35 cellular contexts compared by ENCODE assay signal in the genomic region with DNA sequence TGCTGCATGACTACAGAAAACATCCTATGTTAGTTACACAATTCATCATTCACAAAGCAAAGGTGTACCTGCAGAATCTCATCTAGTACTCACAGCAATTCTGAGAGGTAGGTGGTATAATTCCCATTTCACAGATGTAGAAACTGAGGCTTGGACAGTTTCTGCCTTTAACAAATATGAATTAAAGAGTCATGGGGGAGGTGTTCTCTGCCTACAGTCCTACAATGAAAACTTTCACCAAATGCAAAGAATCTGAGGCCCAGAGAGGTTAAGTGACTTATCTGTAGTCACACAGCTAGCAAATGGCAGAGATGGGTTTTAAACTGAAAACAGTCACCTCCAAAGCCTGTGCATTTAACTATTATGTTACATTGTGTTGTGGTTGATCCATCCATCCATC.
A peak's percentile ranks its signal among the peaks of the same experiment; 100 is the strongest.
DNase-seq lines count a peak whose midpoint lies in the region; ATAC-seq, FAIRE-seq and TF ChIP-seq lines count a peak whose summit lies in the region.
"Had no signal": no experiment of that assay in that cellular context is flagged by ENCODE, and none has a peak within 500 bp of the region (broad histone marks: within the 10 kb centered on the region; RNA-seq: fewer than 3 reads in every experiment).

No MANE protein-coding gene starts in this region.

- no peak overlapping the region for H3K27ac ChIP-seq in HEK293 (ENCODE audit: extremely low read depth, low read depth, low read length)
- H3K27ac ChIP-seq in K562 (ENCODE audit: extremely low read depth, low read depth, low read length): no peak overlapping the region
- no peak overlapping the region for H3K27ac ChIP-seq in breast epithelium
- H3K27ac ChIP-seq: 22Rv1; A549; BLaER1; BLaER1 treated with 17β-estradiol and CSF1 and Interleukin-3, amounts not matched to agents 10 nM and 100 nM; C4-2B had no signal

- H3K36me3 ChIP-seq in HEK293 (ENCODE audit: control insufficient read depth in 2 of 2, insufficient read depth in 1 of 2, low read length in 2 of 2) (no peaks in the 10 kb centered on the region), K562 (ENCODE audit: control insufficient read depth, insufficient read depth, low read length) (no peaks in the 10 kb centered on the region), breast epithelium (no peaks in the 10 kb centered on the region)
- H3K36me3 ChIP-seq: BE2C; BLaER1; BLaER1 treated with 17β-estradiol and CSF1 and Interleukin-3, amounts not matched to agents 10 nM and 100 nM had no signal

- H3K4me1 ChIP-seq in HEK293 (ENCODE audit: control insufficient read depth, insufficient read depth, low read length) (no peaks in the 10 kb centered on the region), K562 (replicated peaks in 1 of 2; ENCODE audit: control insufficient read depth in 2 of 2, insufficient read depth in 2 of 2, low read length in 2 of 2) (no peaks in the 10 kb centered on the region), breast epithelium (no peaks in the 10 kb centered on the region)
- H3K4me1 ChIP-seq: A549; BE2C; BLaER1; BLaER1 treated with 17β-estradiol and CSF1 and Interleukin-3, amounts not matched to agents 10 nM and 100 nM; Caco-2 had no signal

- H3K79me2 ChIP-seq in K562 (ENCODE audit: control insufficient read depth, insufficient read depth, low read length): no peaks in the 10 kb centered on the region

- no peaks in the 10 kb centered on the region for H3K9me3 ChIP-seq in HEK293 (ENCODE audit: control insufficient read depth, insufficient read depth, low read depth, low read length)
- no peaks in the 10 kb centered on the region for H3K9me3 ChIP-seq in K562 (replicated peaks; ENCODE audit: control insufficient read depth, insufficient read depth, low read depth, low read length)
- H3K9me3 ChIP-seq in breast epithelium: peaks cover 0 to 5% of the 10 kb centered on the region in 2 donors
- H3K9me3 ChIP-seq: A549, BE2C, Caco-2 had no signal

- TF ChIP-seq EP300 in K562 (IDR thresholded peaks at IDR 0.05; ENCODE audit: low read length): no peak

- H3K9me3 Mint-ChIP-seq in dendritic cell treated with granulocyte-macrophage colony-stimulating factor and Interleukin-4, amounts not matched to agents 40 ng/mL and 50 ng/mL, for 4 days: peaks cover 12% of the 10 kb centered on the region
- H3K9me3 Mint-ChIP-seq: CD4-positive, alpha-beta T cell; CD8-positive, alpha-beta T cell had no signal

- no peaks in the 10 kb centered on the region for H3K36me3 Mint-ChIP-seq in dendritic cell treated with granulocyte-macrophage colony-stimulating factor and Interleukin-4, amounts not matched to agents 40 ng/mL and 50 ng/mL, for 4 days (ENCODE audit: low read depth)
- H3K36me3 Mint-ChIP-seq: CD14-positive monocyte; CD4-positive, alpha-beta memory T cell; CD4-positive, CD25-positive, alpha-beta regulatory T cell; CD8-positive, alpha-beta memory T cell; CD8-positive, alpha-beta T cell had no signal

- no TSS peak for BruUV-seq in K562 (replicated peaks; lab: Mats Ljungman, UMichigan)

- in situ Hi-C loops in K562 (cut with MboI): no loop called here

- TF ChIP-seq CTCF in HEK293 (tag by site-specific recombination; IDR thresholded peaks at IDR 0.05) (no peak), K562 (IDR thresholded peaks at IDR 0.05 in 2 of 3, conservative IDR thresholded peaks at IDR 0.05 in 1 of 3; ENCODE audit: insufficient read depth in 2 of 3, low read depth in 1 of 3, low read length in 3 of 3) (no peak), breast epithelium (IDR thresholded peaks at IDR 0.05) (no peak)

- CTCF ChIA-PET in HEK293 (lab: Yijun Ruan, JAX): no interaction called here
- CTCF ChIA-PET in K562 (lab: Yijun Ruan, JAX; ENCODE audit: low intra/inter-chr PET ratio): no interaction called here

- H4K20me1 ChIP-seq in K562 (replicated peaks; ENCODE audit: control insufficient read depth, insufficient read depth, low read length): no peaks in the 10 kb centered on the region
- H4K20me1 ChIP-seq: BLaER1; BLaER1 treated with 17β-estradiol and CSF1 and Interleukin-3, amounts not matched to agents 10 nM and 100 nM had no signal

- DNase-seq in K562 (ENCODE audit: extremely low read depth in 1 of 4, low spot score in 3 of 4) (no peak), breast epithelium (ENCODE audit: low spot score in 2 of 2) (no peak), NOMO-1 (lab: John Stamatoyannopoulos, UW; ENCODE audit: unreplicated experiment in 2 of 2) (no peak)
- DNase-seq: 8988T; ACHN; AML-193; BE2C; C1 segment of cervical spinal cord; Caco-2; Calu3; CD4-positive, alpha-beta memory T cell; CD4-positive, alpha-beta T cell; CD4-positive, CD25-positive, alpha-beta regulatory T cell; CD8-positive, alpha-beta memory T cell; CD8-positive, alpha-beta T cell; COR-L47; DMS 273 treated with DMSO at 0.1 percent for 48 hours; DMS153; DMS53; DMS79; DMS79 treated with DMSO at 0.1 percent for 48 hours; DND-41; EL had no signal

- intact Hi-C loops in K562 (cut with micrococcal nuclease) (no loop called here), breast epithelium (cut with DNase I; ENCODE audit: low total_unique reads) (no loop called here)
- intact Hi-C loops in dendritic cell treated with granulocyte-macrophage colony-stimulating factor and Interleukin-4, amounts not matched to agents 40 ng/mL and 50 ng/mL, for 4 days (cut with micrococcal nuclease): no loop called here

- POLR2A ChIA-PET in HEK293 (lab: Yijun Ruan, JAX): no interaction called here
- POLR2A ChIA-PET in K562 (lab: Yijun Ruan, JAX): no interaction called here

- peaks cover 5% of the 10 kb centered on the region for H3K4me1 Mint-ChIP-seq in dendritic cell treated with granulocyte-macrophage colony-stimulating factor and Interleukin-4, amounts not matched to agents 40 ng/mL and 50 ng/mL, for 4 days (ENCODE audit: low read depth)
- H3K4me1 Mint-ChIP-seq: B cell; CD14-positive monocyte; CD4-positive, alpha-beta memory T cell; CD4-positive, CD25-positive, alpha-beta regulatory T cell; CD8-positive, alpha-beta memory T cell had no signal

- H2AFZ ChIP-seq in K562 (ENCODE audit: low read depth, low read length): no peak overlapping the region

- FAIRE-seq in K562 (lab: Jason Lieb, UNC): no peak
- FAIRE-seq: A204.1, A549, D721Med had no signal

- H3K27me3 ChIP-seq in K562 (ENCODE audit: control insufficient read depth in 2 of 2, insufficient read depth in 2 of 2, low read length in 2 of 2): peaks cover 2 to 21% of the 10 kb centered on the region in 2 experiments; a peak in 4 of 5 replicates
- peaks cover 0 to 5% of the 10 kb centered on the region in 2 donors for H3K27me3 ChIP-seq in breast epithelium
- H3K27me3 ChIP-seq: BLaER1; BLaER1 treated with 17β-estradiol and CSF1 and Interleukin-3, amounts not matched to agents 10 nM and 100 nM had no signal

- peak overlapping the region; percentile 13 for H3K27ac Mint-ChIP-seq in dendritic cell treated with granulocyte-macrophage colony-stimulating factor and Interleukin-4, amounts not matched to agents 40 ng/mL and 50 ng/mL, for 4 days
- H3K27ac Mint-ChIP-seq: B cell; CD4-positive, alpha-beta memory T cell; CD4-positive, alpha-beta T cell; CD4-positive, CD25-positive, alpha-beta regulatory T cell; CD8-positive, alpha-beta memory T cell; CD8-positive, alpha-beta T cell had no signal

- no peak for ATAC-seq in K562
- no peak for ATAC-seq in GM18520 (IDR thresholded peaks at IDR 0.05; ENCODE audit: unreplicated experiment)
- ATAC-seq: A549; CD8-positive, alpha-beta T cell had no signal

- H3K4me3 ChIP-seq in HEK293 (ENCODE audit: low read depth, low read length) (no peak overlapping the region), K562 (no peak overlapping the region), breast epithelium (no peak overlapping the region)
- H3K4me3 ChIP-seq: A549; BLaER1; BLaER1 treated with 17β-estradiol and CSF1 and Interleukin-3, amounts not matched to agents 10 nM and 100 nM had no signal

- H3K4me2 ChIP-seq in K562 (ENCODE audit: insufficient read depth, low read length): no peak overlapping the region
- H3K4me2 ChIP-seq: A549; BLaER1; BLaER1 treated with 17β-estradiol and CSF1 and Interleukin-3, amounts not matched to agents 10 nM and 100 nM had no signal

- peaks cover 2% of the 10 kb centered on the region for H3K9me1 ChIP-seq in K562 (ENCODE audit: control insufficient read depth, insufficient read depth, low read length)

- no peak overlapping the region for H3K9ac ChIP-seq in K562 (ENCODE audit: insufficient read depth in 1 of 2, low read depth in 2 of 2, low read length in 2 of 2)
- H3K9ac ChIP-seq: BLaER1; BLaER1 treated with 17β-estradiol and CSF1 and Interleukin-3, amounts not matched to agents 10 nM and 100 nM had no signal

- peaks cover 6% of the 10 kb centered on the region for H3K27me3 Mint-ChIP-seq in dendritic cell treated with granulocyte-macrophage colony-stimulating factor and Interleukin-4, amounts not matched to agents 40 ng/mL and 50 ng/mL, for 4 days

- TF ChIP-seq POLR2A in K562 (conservative IDR thresholded peaks at IDR 0.05) (no peak), breast epithelium (IDR thresholded peaks at IDR 0.05) (no peak)

- H3K4me3 Mint-ChIP-seq in dendritic cell treated with granulocyte-macrophage colony-stimulating factor and Interleukin-4, amounts not matched to agents 40 ng/mL and 50 ng/mL, for 4 days: no peak overlapping the region
- H3K4me3 Mint-ChIP-seq: B cell; CD14-positive monocyte; CD4-positive, alpha-beta T cell; CD4-positive, CD25-positive, alpha-beta regulatory T cell; CD8-positive, alpha-beta memory T cell; CD8-positive, alpha-beta T cell had no signal

- no peak for TF ChIP-seq RAD21 in K562 (CRISPR knock-in tag; conservative IDR thresholded peaks at IDR 0.05 in 1 of 2, IDR thresholded peaks at IDR 0.05 in 1 of 2)

TF ChIP-seq in HEK293, 187 proteins besides CTCF, POLR2A, EP300 and RAD21:
- no peak for TF ChIP-seq ZNF585B (tag by site-specific recombination; IDR thresholded peaks at IDR 0.05)
- 0 out of 2 replicates have a peak, but pooled peaks have one; percentile 13 for TF ChIP-seq ZNF768 (tag by site-specific recombination; IDR thresholded peaks at IDR 0.05)

TF ChIP-seq in K562, 482 proteins besides CTCF, POLR2A, EP300 and RAD21 (continues in another document):
- 0 out of 2 replicates have a peak, but pooled peaks have one; percentile 57 for TF ChIP-seq BCOR (IDR thresholded peaks at IDR 0.05)
- TF ChIP-seq MYBL2 (IDR thresholded peaks at IDR 0.05; ENCODE audit: low read depth): no peak
- no peak for TF ChIP-seq MYBL2 (CRISPR knock-in tag; IDR thresholded peaks at IDR 0.05; ENCODE audit: borderline replicate concordance)
- TF ChIP-seq ZNF274 (IDR thresholded peaks at IDR 0.05; ENCODE audit: borderline replicate concordance, low read depth, low read length): no peak
- TF ChIP-seq ZNF695 (CRISPR knock-in tag; IDR thresholded peaks at IDR 0.05): no peak
- TF ChIP-seq SPI1 (IDR thresholded peaks at IDR 0.05; ENCODE audit: borderline replicate concordance, low read depth, low read length): no peak
- TF ChIP-seq ZFP36 (IDR thresholded peaks at IDR 0.05; ENCODE audit: low read depth, low read length, partially characterized antibody): peak; percentile 10
- no peak for TF ChIP-seq POLR2G (IDR thresholded peaks at IDR 0.05; ENCODE audit: low read depth, low read length)
- TF ChIP-seq CSDE1 (IDR thresholded peaks at IDR 0.05): no peak
